ENCODE assay signal across 24 cellular contexts in the genomic region with DNA sequence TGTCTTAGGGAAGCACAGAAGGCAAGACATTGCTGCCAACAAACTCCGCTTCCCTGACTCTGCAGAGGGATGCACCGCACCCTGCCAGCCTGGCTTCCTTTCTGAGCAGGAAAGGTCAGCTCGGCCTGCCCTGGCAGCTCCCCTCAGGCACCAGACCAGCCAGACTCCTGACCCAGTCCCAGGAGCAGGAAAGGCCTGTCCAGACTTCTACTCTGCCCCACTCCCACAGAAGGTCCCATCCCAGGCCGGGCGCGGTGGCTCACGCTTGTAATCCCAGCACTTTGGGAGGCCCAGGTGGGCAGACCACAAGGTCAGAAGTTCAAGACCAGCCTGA. TPM values are rescaled to one million over a fixed set of nuclear protein-coding genes. Genes with fewer than 3 reads are reported as not detected.
DNase-seq lines count a peak whose midpoint lies in the region; ATAC-seq and TF ChIP-seq lines count a peak whose summit lies in the region.
"Had no signal": no experiment of that assay in that cellular context is flagged by ENCODE, and none has a peak within 500 bp of the region (broad histone marks: within the 10 kb centered on the region; RNA-seq: fewer than 3 reads in every experiment).

No MANE protein-coding gene starts in this region.

- peak; percentile 83 for DNase-seq in cerebellum (ENCODE audit: low spot score)
- no peak for DNase-seq in mesendoderm
- no peak for DNase-seq in CD8-positive, alpha-beta T cell
- DNase-seq in GM19238 (ENCODE audit: insufficient read length, low spot score) = no peak
- DNase-seq: activated B cell treated with CpG ODN at 0.5 μM for 24 hours; activated CD4-positive, alpha-beta T cell treated with anti-CD3 and anti-CD28 coated beads, Interleukin-2, amount 50 U/mL, for 4 hours; activated CD8-positive, alpha-beta memory T cell treated with anti-CD3 and anti-CD28 coated beads, Interleukin-2, amount 50 U/mL, for 4 hours; DND-41; effector memory CD4-positive, alpha-beta T cell; H7; left cardiac atrium; NCI-H1436 treated with DMSO at 0.1 percent for 48 hours; NCI-H510A treated with DMSO at 0.1 percent for 48 hours; RPMI8226; SK-N-SH; stimulated activated naive B cell treated with anti-CD40 and anti-IgM and Interleukin-4, amounts not matched to agents 10 μg/mL and 1 μg/mL and 100 μg/mL, for 72 hours had no signal

- ATAC-seq in CD8-positive, alpha-beta T cell = no peak
- ATAC-seq in GM21723 (IDR thresholded peaks at IDR 0.05; ENCODE audit: unreplicated experiment) (no peak), GM18520 (IDR thresholded peaks at IDR 0.05; ENCODE audit: unreplicated experiment) (no peak)
- ATAC-seq: stimulated activated naive B cell treated with anti-CD40 and anti-IgM and Interleukin-4, amounts not matched to agents 10 μg/mL and 1 μg/mL and 100 μg/mL, for 72 hours had no signal

- no peak overlapping the region for H3K27ac Mint-ChIP-seq in CD8-positive, alpha-beta T cell
- H3K27ac Mint-ChIP-seq: activated B cell treated with CpG ODN at 0.5 μM for 24 hours; stimulated activated naive B cell treated with anti-CD40 and anti-IgM and Interleukin-4, amounts not matched to agents 10 μg/mL and 1 μg/mL and 100 μg/mL, for 72 hours had no signal

- H3K4me2 ChIP-seq in mesendoderm (ENCODE audit: low read length) = no peak overlapping the region
- H3K4me2 ChIP-seq: SK-N-SH had no signal

- H3K9ac ChIP-seq in HUES6 (ENCODE audit: low read length) = peak overlapping the region; percentile 94
- H3K9ac ChIP-seq in mesendoderm (ENCODE audit: low read length) = peak overlapping the region; percentile 41
- no peak overlapping the region for H3K9ac ChIP-seq in stomach smooth muscle (ENCODE audit: low read length in 2 of 2)
- H3K9ac ChIP-seq: SK-N-SH had no signal

- peak overlapping the region; percentile 77 for H3K56ac ChIP-seq in mesendoderm (ENCODE audit: low read length)

- no peak overlapping the region for H3K4me3 ChIP-seq in HUES6 (ENCODE audit: low read depth, low read length)
- no peak overlapping the region for H3K4me3 ChIP-seq in mesendoderm (ENCODE audit: low read length)
- H3K4me3 ChIP-seq in stomach smooth muscle (ENCODE audit: low read length in 2 of 2) = peak overlapping the region in 1 of 2 donors; percentile 35
- H3K4me3 ChIP-seq in CD8-positive, alpha-beta T cell (ENCODE audit: low read depth, low read length) = no peak overlapping the region
- H3K4me3 ChIP-seq: K562, skin epidermis had no signal

- no peak for TF ChIP-seq CTCF in CD8-positive, alpha-beta T cell (IDR thresholded peaks at IDR 0.05)

- peak overlapping the region; percentile 30 for H2BK5ac ChIP-seq in mesendoderm (ENCODE audit: low read length)

- CTCF ChIA-PET in CD8-positive, alpha-beta T cell (lab: Charles Lee) = interaction anchor here (4.2 to 13.4 kb wide), 2 partner anchors 51 to 53 kb away, joined by 20 to 122 read pairs; no protein-coding TSS in a partner anchor

- H3K4me1 ChIP-seq in HUES6 (ENCODE audit: control insufficient read depth, insufficient read depth, low read length) (peaks cover 91% of the 10 kb centered on the region), mesendoderm (ENCODE audit: control insufficient read depth, low read depth, low read length) (peaks cover 31% of the 10 kb centered on the region), stomach smooth muscle (ENCODE audit: control insufficient read depth, insufficient read depth, low read length) (peaks cover 89% of the 10 kb centered on the region)
- H3K4me1 ChIP-seq in CD8-positive, alpha-beta T cell (ENCODE audit: insufficient read depth, low read length) = peaks cover 74% of the 10 kb centered on the region

- H3K4ac ChIP-seq in mesendoderm (ENCODE audit: low read depth, low read length) = no peak overlapping the region

- intact Hi-C loops in CD8-positive, alpha-beta T cell (cut with DNase I, micrococcal nuclease) = no loop called here

- H3K23ac ChIP-seq in mesendoderm (ENCODE audit: low read length) = no peak overlapping the region

- H2BK15ac ChIP-seq in mesendoderm (replicated peaks; ENCODE audit: low read depth) = no peak overlapping the region

- no peaks in the 10 kb centered on the region for H3K9me3 Mint-ChIP-seq in CD8-positive, alpha-beta T cell
- H3K9me3 Mint-ChIP-seq: activated B cell treated with CpG ODN at 0.5 μM for 24 hours; mesothelial cell of epicardium; stimulated activated naive B cell treated with anti-CD40 and anti-IgM and Interleukin-4, amounts not matched to agents 10 μg/mL and 1 μg/mL and 100 μg/mL, for 72 hours had no signal

- H3K27me3 ChIP-seq in HUES6 (ENCODE audit: control insufficient read depth, insufficient read depth, low read length) (no peaks in the 10 kb centered on the region), mesendoderm (ENCODE audit: insufficient read depth, low read length, poor library complexity) (no peaks in the 10 kb centered on the region), stomach smooth muscle (ENCODE audit: control insufficient read depth in 1 of 2, insufficient read depth in 2 of 2, low read length in 2 of 2) (no peaks in the 10 kb centered on the region)
- H3K27me3 ChIP-seq in CD8-positive, alpha-beta T cell (ENCODE audit: insufficient read depth, low read length) = no peaks in the 10 kb centered on the region

- H3K9me3 ChIP-seq in HUES6 (ENCODE audit: control insufficient read depth, insufficient read depth, low read depth, low read length) (no peaks in the 10 kb centered on the region), stomach smooth muscle (ENCODE audit: control insufficient read depth in 2 of 2, low read length in 2 of 2) (no peaks in the 10 kb centered on the region)
- no peaks in the 10 kb centered on the region for H3K9me3 ChIP-seq in CD8-positive, alpha-beta T cell (ENCODE audit: low read length)
- H3K9me3 ChIP-seq: SK-N-SH had no signal

- H3K18ac ChIP-seq in mesendoderm (ENCODE audit: low read length) = peak overlapping the region; percentile 11

- H3K27me3 Mint-ChIP-seq in CD8-positive, alpha-beta T cell (ENCODE audit: low read depth) = no peaks in the 10 kb centered on the region
- H3K27me3 Mint-ChIP-seq: activated B cell treated with CpG ODN at 0.5 μM for 24 hours; stimulated activated naive B cell treated with anti-CD40 and anti-IgM and Interleukin-4, amounts not matched to agents 10 μg/mL and 1 μg/mL and 100 μg/mL, for 72 hours had no signal

- peaks cover 85% of the 10 kb centered on the region for H3K4me1 Mint-ChIP-seq in CD8-positive, alpha-beta T cell (ENCODE audit: low read depth)

- peaks cover 23% of the 10 kb centered on the region for H3K79me1 ChIP-seq in mesendoderm (ENCODE audit: low read length)

- H3K36me3 ChIP-seq in HUES6 (ENCODE audit: control insufficient read depth, insufficient read depth, low read length) (peaks cover 5% of the 10 kb centered on the region; the same call in 1 of the 2 replicates), mesendoderm (ENCODE audit: control insufficient read depth, insufficient read depth, low read length) (no peaks in the 10 kb centered on the region), stomach smooth muscle (ENCODE audit: control insufficient read depth in 2 of 2, insufficient read depth in 2 of 2, low read length in 2 of 2) (no peaks in the 10 kb centered on the region)
- H3K36me3 ChIP-seq in CD8-positive, alpha-beta T cell (ENCODE audit: insufficient read depth, low read length) = no peaks in the 10 kb centered on the region

- peaks cover 23% of the 10 kb centered on the region for H3K79me2 ChIP-seq in mesendoderm (ENCODE audit: control insufficient read depth, insufficient read depth, low read length)

- no CpG with 5 or more reads among the region's 7 CpGs for WGBS in mesendoderm (ENCODE audit: extremely low coverage, insufficient coverage, low lambda C conversion rate)

- no peak overlapping the region for H2BK120ac ChIP-seq in mesendoderm (ENCODE audit: low read depth, low read length)

- no peak overlapping the region for H4K5ac ChIP-seq in mesendoderm (ENCODE audit: low read length)

- H4K8ac ChIP-seq in mesendoderm (ENCODE audit: low read depth, low read length) = peak overlapping the region; percentile 13

- H3K36me3 Mint-ChIP-seq in CD8-positive, alpha-beta T cell = peaks cover 9% of the 10 kb centered on the region
- H3K36me3 Mint-ChIP-seq: mesothelial cell of epicardium; stimulated activated naive B cell treated with anti-CD40 and anti-IgM and Interleukin-4, amounts not matched to agents 10 μg/mL and 1 μg/mL and 100 μg/mL, for 72 hours had no signal

- H3K27ac ChIP-seq in HUES6 (ENCODE audit: low read depth, low read length) (peak overlapping the region; percentile 99; the same call in 1 of the 2 replicates), mesendoderm (ENCODE audit: low read depth, low read length) (peak overlapping the region; percentile 81), stomach smooth muscle (ENCODE audit: low read length) (peak overlapping the region; percentile 71)
- H3K27ac ChIP-seq in CD8-positive, alpha-beta T cell (ENCODE audit: low read depth, low read length) = no peak overlapping the region

- H3K4me3 Mint-ChIP-seq in CD8-positive, alpha-beta T cell = no peak overlapping the region
- H3K4me3 Mint-ChIP-seq: activated B cell treated with CpG ODN at 0.5 μM for 24 hours; mesothelial cell of epicardium; stimulated activated naive B cell treated with anti-CD40 and anti-IgM and Interleukin-4, amounts not matched to agents 10 μg/mL and 1 μg/mL and 100 μg/mL, for 72 hours; T-helper 2 cell treated with Interferon-gamma antibody and Interleukin-4, amounts not matched to agents 5 μg/mL and 100 μg/mL, for 36 hours had no signal

- H2AK5ac ChIP-seq in mesendoderm (ENCODE audit: low read length) = peak overlapping the region; percentile 70

- POLR2A ChIA-PET in CD8-positive, alpha-beta T cell (lab: Charles Lee) = no interaction called here

RNA-seq across cellular contexts. Expression of gene ARRB1, which starts 17.7 kb away (rescaled TPM):
- total RNA-seq in cerebellum = 48.4 TPM
- 42.6 TPM for polyA plus RNA-seq in mesendoderm (2013, experiment 1 of 2)
- 43.2 TPM for polyA plus RNA-seq in mesendoderm (2013, experiment 2 of 2)
- 10 to 100 TPM; 25.1 to 26.5 TPM for total RNA-seq in CD8-positive, alpha-beta T cell

Comparison
In these comparisons a context has a peak if more than half of its experiments do, and no peak if none do; other contexts are left out.
1. H3K9ac ChIP-seq: peak in HUES6 (single experiment) and mesendoderm (single experiment); none in stomach smooth muscle (0 of 2).